31 cellular contexts compared by ENCODE assay signal in genomic region chr15:32965897-32966296, GRCh38.
"Had no signal": no experiment of that assay in that cellular context is flagged by ENCODE, and none has a peak within 500 bp of the region (broad histone marks: within the 10 kb centered on the region; RNA-seq: fewer than 3 reads in every experiment).

No MANE protein-coding gene starts in this region.

- H3K4me3 Mint-ChIP-seq: activated CD4-positive, alpha-beta T cell treated with anti-CD3 and anti-CD28 coated beads for 36 hours; activated CD4-positive, alpha-beta T cell treated with anti-CD3 and anti-CD28 coated beads, Interleukin-2, amount 10 ng/mL, durations not matched to agents 7 days and 5 days; activated CD8-positive, alpha-beta T cell treated with anti-CD3 and anti-CD28 coated beads, Interleukin-2, amount 10 ng/mL, durations not matched to agents 7 days and 5 days; activated naive CD4-positive, alpha-beta T cell treated with anti-CD3 and anti-CD28 coated beads, Interleukin-2, amount 50 U/mL, for 24 hours; activated naive CD8-positive, alpha-beta T cell treated with anti-CD3 and anti-CD28 coated beads, Interleukin-2, amount 10 ng/mL, durations not matched to agents 7 days and 5 days; activated T-cell treated with anti-CD3 and anti-CD28 coated beads, Interleukin-2, amount 50 U/mL, for 24 hours; T-helper 1 cell treated with Interleukin-12 subunit alpha and Interleukin-12 subunit beta and Interleukin-4 antibody, amounts not matched to agents 30 μg/mL and 1 μg/mL, for 36 hours; T-helper 2 cell treated with Interferon-gamma antibody and Interleukin-4, amounts not matched to agents 5 μg/mL and 100 μg/mL, for 36 hours; WTC11 had no signal

- H3K27ac Mint-ChIP-seq: activated CD4-positive, alpha-beta T cell treated with anti-CD3 and anti-CD28 coated beads for 36 hours; activated CD4-positive, alpha-beta T cell treated with anti-CD3 and anti-CD28 coated beads, Interleukin-2, amount 10 ng/mL, durations not matched to agents 7 days and 5 days; activated CD8-positive, alpha-beta T cell treated with anti-CD3 and anti-CD28 coated beads, Interleukin-2, amount 10 ng/mL, durations not matched to agents 7 days and 5 days; activated naive CD4-positive, alpha-beta T cell treated with anti-CD3 and anti-CD28 coated beads, Interleukin-2, amount 50 U/mL, for 24 hours; activated naive CD8-positive, alpha-beta T cell treated with anti-CD3 and anti-CD28 coated beads, Interleukin-2, amount 10 ng/mL, durations not matched to agents 7 days and 5 days; activated T-cell treated with anti-CD3 and anti-CD28 coated beads, Interleukin-2, amount 50 U/mL, for 24 hours; activated T-helper 2 cell treated with anti-CD3 and anti-CD28 coated beads, Interferon-gamma antibody, Interleukin-2, Interleukin-4, amounts not matched to agents 10 μg/mL and 5 μg/mL and 100 μg/mL, durations not matched to agents 14 hours and 24 hours and 36 hours; T-helper 1 cell treated with Interleukin-12 subunit alpha and Interleukin-12 subunit beta and Interleukin-4 antibody, amounts not matched to agents 30 μg/mL and 1 μg/mL, for 36 hours; T-helper 2 cell treated with Interferon-gamma antibody and Interleukin-4, amounts not matched to agents 5 μg/mL and 100 μg/mL, for 36 hours; WTC11 had no signal

- H3K4me2 ChIP-seq: PC-9 had no signal

- H3K27me3 Mint-ChIP-seq: activated CD4-positive, alpha-beta T cell treated with anti-CD3 and anti-CD28 coated beads for 36 hours; activated T-cell treated with anti-CD3 and anti-CD28 coated beads, Interleukin-2, amount 50 U/mL, for 24 hours had no signal

- H3K9me3 Mint-ChIP-seq: activated CD4-positive, alpha-beta T cell treated with anti-CD3 and anti-CD28 coated beads, Interleukin-2, amount 10 ng/mL, durations not matched to agents 7 days and 5 days; activated naive CD4-positive, alpha-beta T cell treated with anti-CD3 and anti-CD28 coated beads, Interleukin-2, amount 50 U/mL, for 24 hours; activated naive CD8-positive, alpha-beta T cell treated with anti-CD3 and anti-CD28 coated beads, Interleukin-2, amount 10 ng/mL, durations not matched to agents 7 days and 5 days; activated T-cell treated with anti-CD3 and anti-CD28 coated beads, Interleukin-2, amount 50 U/mL, for 24 hours; activated T-helper 2 cell treated with anti-CD3 and anti-CD28 coated beads, Interferon-gamma antibody, Interleukin-2, Interleukin-4, amounts not matched to agents 10 μg/mL and 5 μg/mL and 100 μg/mL, durations not matched to agents 14 hours and 24 hours and 36 hours; T-helper 1 cell treated with Interleukin-12 subunit alpha and Interleukin-12 subunit beta and Interleukin-4 antibody, amounts not matched to agents 30 μg/mL and 1 μg/mL, for 36 hours; T-helper 2 cell treated with Interferon-gamma antibody and Interleukin-4, amounts not matched to agents 5 μg/mL and 100 μg/mL, for 36 hours; WTC11 had no signal

- H3K4me1 ChIP-seq: body of pancreas, breast epithelium had no signal

- H3K9me3 ChIP-seq: body of pancreas, breast epithelium had no signal

- H2AFZ ChIP-seq: PC-9 had no signal

- DNase-seq: activated CD4-positive, alpha-beta T cell treated with anti-CD3 and anti-CD28 coated beads for 36 hours; activated CD4-positive, alpha-beta T cell treated with anti-CD3 and anti-CD28 coated beads, Interleukin-2, amount 10 ng/mL, durations not matched to agents 7 days and 5 days; activated CD4-positive, alpha-beta T cell treated with anti-CD3 and anti-CD28 coated beads, Interleukin-2, amount 50 U/mL, for 48 hours; activated CD8-positive, alpha-beta T cell treated with anti-CD3 and anti-CD28 coated beads, Interleukin-2, amount 10 ng/mL, durations not matched to agents 7 days and 5 days; activated gamma-delta T cell; activated naive CD4-positive, alpha-beta T cell treated with Interleukin-2 at 50 U/mL for 16 hours; activated naive CD8-positive, alpha-beta T cell treated with anti-CD3 and anti-CD28 coated beads, Interleukin-2, amount 10 ng/mL, durations not matched to agents 7 days and 5 days; activated T-cell treated with anti-CD3 and anti-CD28 coated beads, Interleukin-2, amount 50 U/mL, for 24 hours; amygdala; body of pancreas; NCI-H1092 treated with DMSO at 0.1 percent for 48 hours; NCI-H1417; NCI-H146; NCI-H187 treated with DMSO at 0.1 percent for 48 hours; NCI-H2081; NCI-H345; NCI-H524 treated with DMSO at 0.1 percent for 48 hours; PC-9 had no signal

- H3K4me3 ChIP-seq: body of pancreas, breast epithelium, K562, PC-9 had no signal

- FAIRE-seq: astrocyte, K562, RCC 7860, TTC549 had no signal

- H3K27me3 ChIP-seq: body of pancreas, breast epithelium had no signal

- H3K4me1 Mint-ChIP-seq: activated CD4-positive, alpha-beta T cell treated with anti-CD3 and anti-CD28 coated beads for 36 hours; activated CD4-positive, alpha-beta T cell treated with anti-CD3 and anti-CD28 coated beads, Interleukin-2, amount 10 ng/mL, durations not matched to agents 7 days and 5 days; activated naive CD4-positive, alpha-beta T cell treated with anti-CD3 and anti-CD28 coated beads, Interleukin-2, amount 50 U/mL, for 24 hours; activated naive CD8-positive, alpha-beta T cell treated with anti-CD3 and anti-CD28 coated beads, Interleukin-2, amount 10 ng/mL, durations not matched to agents 7 days and 5 days had no signal

- H3K36me3 Mint-ChIP-seq: activated naive CD4-positive, alpha-beta T cell treated with anti-CD3 and anti-CD28 coated beads, Interleukin-2, amount 50 U/mL, for 24 hours; activated naive CD8-positive, alpha-beta T cell treated with anti-CD3 and anti-CD28 coated beads, Interleukin-2, amount 10 ng/mL, durations not matched to agents 7 days and 5 days; WTC11 had no signal

- H3K36me3 ChIP-seq: breast epithelium had no signal

- H3K27ac ChIP-seq: body of pancreas, breast epithelium, PC-9, RWPE1 had no signal

- ATAC-seq: activated CD4-positive, alpha-beta T cell treated with anti-CD3 and anti-CD28 coated beads for 36 hours; activated CD4-positive, CD25-positive, alpha-beta regulatory T cell treated with anti-CD3 and anti-CD28 coated beads, Interleukin-2, amount 50 U/mL, for 24 hours; activated CD8-positive, alpha-beta T cell treated with anti-CD3 and anti-CD28 coated beads, Interleukin-2, amount 10 ng/mL, durations not matched to agents 7 days and 5 days; body of pancreas; K562; Right ventricle myocardium inferior; WTC11 had no signal
